19 cellular contexts compared by ENCODE assay signal in genomic region chr3:194462936-194463335, GRCh38.
"Had no signal": no experiment of that assay in that cellular context is flagged by ENCODE, and none has a peak within 500 bp of the region (broad histone marks: within the 10 kb centered on the region; RNA-seq: fewer than 3 reads in every experiment).

No MANE protein-coding gene starts in this region.

- FAIRE-seq: frontal cortex had no signal

- H3K36me3 ChIP-seq: colonic mucosa, thoracic aorta had no signal

- H3K4me1 ChIP-seq: colonic mucosa had no signal

- H3K27ac ChIP-seq: colonic mucosa, esophagus squamous epithelium, heart left ventricle, neutrophil, sigmoid colon, skin epidermis, stomach, thoracic aorta, transverse colon had no signal

- H3K27me3 ChIP-seq: colonic mucosa, esophagus squamous epithelium, heart left ventricle, neutrophil, sigmoid colon, stomach, transverse colon had no signal

- H3K4me3 Mint-ChIP-seq: naive thymus-derived CD8-positive, alpha-beta T cell had no signal

- H3K27me3 Mint-ChIP-seq: naive thymus-derived CD8-positive, alpha-beta T cell had no signal

- H3K9me3 ChIP-seq: colonic mucosa, esophagus squamous epithelium, heart left ventricle, neutrophil, sigmoid colon, stomach, thoracic aorta, transverse colon had no signal

- H3K27ac Mint-ChIP-seq: naive thymus-derived CD8-positive, alpha-beta T cell had no signal

- DNase-seq: colonic mucosa; dermis blood vessel endothelial cell; esophagus squamous epithelium; heart left ventricle; hippocampal formation; left colon; mammary epithelial cell; naive thymus-derived CD8-positive, alpha-beta T cell; posterior cingulate gyrus; sigmoid colon; stimulated activated CD4-positive, alpha-beta T cell treated with anti-CD3 and anti-CD28 coated beads, Interleukin-12 subunit alpha, Interleukin-12 subunit beta, amount 100 ng/mL, for 4 hours; stimulated activated naive CD4-positive, alpha-beta T cell; stomach; substantia nigra; transverse colon had no signal

- H3K4me3 ChIP-seq: colonic mucosa, esophagus squamous epithelium, heart left ventricle, sigmoid colon, skin epidermis, stomach, thoracic aorta, transverse colon had no signal

- H3K9me3 Mint-ChIP-seq: naive thymus-derived CD8-positive, alpha-beta T cell had no signal
